In the genomic region with DNA sequence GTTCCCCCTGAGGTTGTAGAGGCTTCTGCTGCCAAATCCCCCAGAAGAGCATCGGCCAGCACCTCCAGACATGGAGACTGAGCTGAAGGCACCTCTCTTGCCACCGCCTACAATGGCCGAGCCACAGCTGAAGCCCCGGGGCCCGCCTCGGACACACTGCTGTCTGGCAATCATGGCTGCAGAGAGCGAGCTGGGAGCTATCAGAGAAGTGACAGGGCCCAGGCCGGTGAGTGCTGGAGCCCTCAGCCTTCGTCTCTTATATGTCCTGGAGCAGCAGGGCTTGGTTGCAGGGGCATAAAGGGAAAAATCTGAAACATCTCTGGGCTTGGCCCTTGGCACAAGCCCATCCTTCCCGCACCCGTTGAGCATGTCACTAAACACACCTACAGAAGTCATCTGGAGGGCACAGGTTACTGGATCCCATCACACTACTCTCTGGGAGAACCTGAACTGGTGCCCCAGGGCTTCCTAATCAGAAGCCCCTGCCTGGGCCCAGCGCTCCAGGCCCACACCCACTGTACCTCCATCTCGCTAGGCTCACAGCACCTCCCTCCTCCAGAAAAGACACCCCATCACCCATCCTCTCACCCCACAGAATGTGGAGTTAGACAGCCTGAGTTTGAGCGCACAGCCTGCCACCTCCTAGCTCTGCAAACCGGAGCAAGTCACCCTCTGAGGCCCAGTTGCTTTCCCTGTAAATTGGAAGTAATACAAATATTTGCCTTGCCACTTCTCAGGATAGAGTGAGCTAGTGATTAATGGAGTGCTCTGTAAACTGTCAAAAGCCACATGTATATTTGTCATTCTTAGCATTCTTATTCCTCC, we compare ENCODE assay signal across 17 cellular contexts. TPM values are rescaled to one million over a fixed set of nuclear protein-coding genes. Genes with fewer than 3 reads are reported as not detected.
DNase-seq lines count a peak whose midpoint lies in the region; ATAC-seq and TF ChIP-seq lines count a peak whose summit lies in the region.
"Had no signal": no experiment of that assay in that cellular context is flagged by ENCODE, and none has a peak within 500 bp of the region (broad histone marks: within the 10 kb centered on the region; RNA-seq: fewer than 3 reads in every experiment).

TSS of gene KRT4 (minus strand) at position 232 of the 825 bp plus-strand sequence. CDS start at position 174, 58 bp downstream.

- CTCF ChIA-PET in A673 (lab: Charles Lee), result no interaction called here

- H3K27me3 ChIP-seq in body of pancreas (no peaks in the 10 kb centered on the region), brain microvascular endothelial cell (replicated peaks) (peaks cover 4% of the 10 kb centered on the region), A673 (replicated peaks; ENCODE audit: insufficient read depth, low read depth, low read length, poor library complexity) (no peaks in the 10 kb centered on the region)
- H3K27me3 ChIP-seq: BLaER1 treated with 17β-estradiol and CSF1 and Interleukin-3, amounts not matched to agents 10 nM and 100 nM had no signal

- H3K27ac ChIP-seq in body of pancreas (no peak within 1 kb of the TSS), brain microvascular endothelial cell (no peak within 1 kb of the TSS), A673 (ENCODE audit: low read depth, low read length, poor library complexity, severe bottlenecking) (no peak within 1 kb of the TSS)
- H3K27ac ChIP-seq: BLaER1 treated with 17β-estradiol and CSF1 and Interleukin-3, amounts not matched to agents 10 nM and 100 nM; esophagus muscularis mucosa had no signal

- no TSS peak for BruUV-seq in A673 (replicated peaks; lab: Mats Ljungman, UMichigan)

- H3K4me3 ChIP-seq in LNCaP clone FGC (ENCODE audit: low read depth, low read length), result no peak within 1 kb of the TSS
- H3K4me3 ChIP-seq in body of pancreas, result no peak within 1 kb of the TSS
- H3K4me3 ChIP-seq in brain microvascular endothelial cell (ENCODE audit: low read depth, low read length), result no peak within 1 kb of the TSS
- H3K4me3 ChIP-seq in A673 (ENCODE audit: low read depth, low read length, poor library complexity, severe bottlenecking), result no peak within 1 kb of the TSS
- H3K4me3 ChIP-seq: BLaER1 treated with 17β-estradiol and CSF1 and Interleukin-3, amounts not matched to agents 10 nM and 100 nM; esophagus muscularis mucosa had no signal

- in situ Hi-C loops in Caki2 (cut with HindIII; ENCODE audit: low pct_unique_long_range_greater_than_20kb, low sequenced_read_pairs) (no loop called here), brain microvascular endothelial cell (cut with HindIII; ENCODE audit: low pct_ligation_motif_present, low sequenced_read_pairs) (no loop called here)

- intact Hi-C loops in body of pancreas (cut with DNase I), result no loop called here
- intact Hi-C loops in posterior vena cava (cut with DNase I), result no loop called here
- intact Hi-C loops in A673 (cut with micrococcal nuclease; ENCODE audit: unreplicated experiment), result no loop called here

- POLR2A ChIA-PET in A673 (lab: Charles Lee; ENCODE audit: low non-redundant PET), result no interaction called here

- peak; percentile 58 for ATAC-seq in body of pancreas
- ATAC-seq in HG03565 (IDR thresholded peaks at IDR 0.05; ENCODE audit: unreplicated experiment), result no peak

- H3K4me1 ChIP-seq in body of pancreas, result peaks cover 9% of the 10 kb centered on the region
- H3K4me1 ChIP-seq in A673 (ENCODE audit: insufficient read depth, low read length, poor library complexity, severe bottlenecking), result no peaks in the 10 kb centered on the region

- no peak for TF ChIP-seq POLR2A in body of pancreas (IDR thresholded peaks at IDR 0.05)

- H3K36me3 ChIP-seq in body of pancreas (replicated peaks in 1 of 2; ENCODE audit: insufficient read depth in 1 of 2, low read depth in 2 of 2) (no peaks in the 10 kb centered on the region), brain microvascular endothelial cell (replicated peaks) (no peaks in the 10 kb centered on the region), A673 (ENCODE audit: insufficient read depth, low read length, poor library complexity, severe bottlenecking) (no peaks in the 10 kb centered on the region)
- H3K36me3 ChIP-seq: BLaER1 treated with 17β-estradiol and CSF1 and Interleukin-3, amounts not matched to agents 10 nM and 100 nM; esophagus muscularis mucosa had no signal

- DNase-seq in Caki2 (ENCODE audit: low read depth) (peak; percentile 19), LNCaP clone FGC (ENCODE audit: low read depth) (peak; percentile 82), body of pancreas (no peak), posterior vena cava (ENCODE audit: low spot score) (peak; percentile 56), brain microvascular endothelial cell (no peak), A673 (ENCODE audit: low spot score) (no peak), NCI-H1436 (lab: John Stamatoyannopoulos, UW) (no peak)
- DNase-seq: activated B cell treated with CpG ODN at 0.5 μM for 24 hours; activated effector memory CD4-positive, alpha-beta T cell treated with anti-CD3 and anti-CD28 coated beads, Interleukin-2, amount 50 U/mL, for 16 hours; DMS79; naive B cell; NCI-H526 had no signal

- TF ChIP-seq CTCF in LNCaP clone FGC (IDR thresholded peaks at IDR 0.05; ENCODE audit: control insufficient read depth, extremely low read depth, insufficient read depth) (no peak), body of pancreas (IDR thresholded peaks at IDR 0.05) (no peak), brain microvascular endothelial cell (IDR thresholded peaks at IDR 0.05; ENCODE audit: low read depth, low read length, missing control alignments) (no peak), A673 (conservative IDR thresholded peaks at IDR 0.05; ENCODE audit: low read depth, low read length) (no peak)

- no peaks in the 10 kb centered on the region for H3K9me3 ChIP-seq in body of pancreas
- H3K9me3 ChIP-seq in A673 (ENCODE audit: low read depth, low read length, poor library complexity, severe bottlenecking), result no peaks in the 10 kb centered on the region
- H3K9me3 ChIP-seq: BLaER1 treated with 17β-estradiol and CSF1 and Interleukin-3, amounts not matched to agents 10 nM and 100 nM; esophagus muscularis mucosa had no signal

- WGBS in body of pancreas, 2 donors, result 42 to 57% methylated on average over 4 to 15 of the region's 15 CpGs

RNA-seq across cellular contexts. Expression of gene KRT4, which starts in this region (rescaled TPM):
- 2.0 and 2.5 TPM in 2 replicates for total RNA-seq in Caki2 (2014; rRNA removed; shearing (Covaris generic); ENCODE audit: low replicate concordance)
- total RNA-seq in body of pancreas, result under 1 TPM in 1 of 2 donors, not detected in 1; 0.52 TPM
- not detected for total RNA-seq in posterior vena cava
- total RNA-seq in A673 (2021), result not detected in 2 replicates
- total RNA-seq: activated B cell treated with CpG ODN at 0.5 μM for 24 hours; activated CD8-positive, alpha-beta memory T cell treated with anti-CD3 and anti-CD28 coated beads for 36 hours; dermis microvascular lymphatic vessel endothelial cell had no signal

Comparison
In these comparisons a context has a peak if more than half of its experiments do, and no peak if none do; other contexts are left out.
1. Peak in ATAC-seq in body of pancreas; RNA of the gene not detected or under 1 TPM.
2. Peak in DNase-seq in posterior vena cava; RNA of the gene not detected or under 1 TPM.
3. DNase-seq: peak in Caki2 (single experiment) and LNCaP clone FGC (single experiment); none in body of pancreas (0 of 4), brain microvascular endothelial cell (single experiment), A673 (single experiment) and NCI-H1436 (single experiment).